In genomic region chr22:33438273-33438672, GRCh38 we compare ENCODE assay signal across 12 cellular contexts.
A peak's percentile ranks its signal among the peaks of the same experiment; 100 is the strongest.
DNase-seq lines count a peak whose midpoint lies in the region; ATAC-seq, FAIRE-seq and TF ChIP-seq lines count a peak whose summit lies in the region.
"Had no signal": no experiment of that assay in that cellular context is flagged by ENCODE, and none has a peak within 500 bp of the region (broad histone marks: within the 10 kb centered on the region; RNA-seq: fewer than 3 reads in every experiment).

No MANE protein-coding gene starts in this region.

- H3K4me3 Mint-ChIP-seq in WTC11: no peak overlapping the region
- H3K4me3 Mint-ChIP-seq: CD14-positive monocyte; stimulated activated naive CD8-positive, alpha-beta T cell treated with anti-CD3 and anti-CD28 coated beads, Interleukin-15, Interleukin-2, amounts not matched to agents 100 ng/mL and 50 ng/mL, for 24 hours had no signal

- H3K36me3 Mint-ChIP-seq in WTC11: no peaks in the 10 kb centered on the region
- H3K36me3 Mint-ChIP-seq: CD14-positive monocyte had no signal

- CTCF ChIA-PET in WTC11 (lab: Charles Lee): interaction anchor here (1.2 kb wide), 1 partner anchor 29 kb away, joined by 3 read pairs; no protein-coding TSS in a partner anchor

- H3K4me3 ChIP-seq in fibroblast of the aortic adventitia (ENCODE audit: low read depth, low read length): no peak overlapping the region
- H3K4me3 ChIP-seq: cardiac muscle cell had no signal

- TF ChIP-seq CTCF in fibroblast of the aortic adventitia (IDR thresholded peaks at IDR 0.05; ENCODE audit: insufficient read depth, low read length) (no peak), WTC11 (IDR thresholded peaks at IDR 0.05) (no peak)

- ATAC-seq in WTC11 (no peak), GM21619 (IDR thresholded peaks at IDR 0.05; ENCODE audit: unreplicated experiment) (no peak), GM19328 (IDR thresholded peaks at IDR 0.05; ENCODE audit: unreplicated experiment) (no peak)

- no peaks in the 10 kb centered on the region for H3K27me3 Mint-ChIP-seq in WTC11 (ENCODE audit: low read depth)
- H3K27me3 Mint-ChIP-seq: stimulated activated naive CD8-positive, alpha-beta T cell treated with anti-CD3 and anti-CD28 coated beads, Interleukin-15, Interleukin-2, amounts not matched to agents 100 ng/mL and 50 ng/mL, for 24 hours had no signal

- no peaks in the 10 kb centered on the region for H3K9me3 Mint-ChIP-seq in WTC11
- H3K9me3 Mint-ChIP-seq: stimulated activated naive CD8-positive, alpha-beta T cell treated with anti-CD3 and anti-CD28 coated beads, Interleukin-15, Interleukin-2, amounts not matched to agents 100 ng/mL and 50 ng/mL, for 24 hours had no signal

- no peaks in the 10 kb centered on the region for H3K4me1 Mint-ChIP-seq in WTC11
- H3K4me1 Mint-ChIP-seq: CD14-positive monocyte had no signal

- DNase-seq in NCI-H524 (lab: John Stamatoyannopoulos, UW) (peak; percentile 14 to 50), NCI-H524 treated with DMSO at 0.1 percent for 48 hours (lab: John Stamatoyannopoulos, UW) (no peak), RCC 7860 (ENCODE audit: low spot score) (peak; percentile 96), fibroblast of the aortic adventitia (ENCODE audit: low read depth) (peak; percentile 89), superior temporal gyrus (ENCODE audit: extremely low spot score) (peak; percentile 38), WTC11 (ENCODE audit: low spot score) (no peak)
- DNase-seq: NCI-H2081 treated with DMSO at 0.1 percent for 48 hours had no signal

- no peak overlapping the region for H3K27ac Mint-ChIP-seq in WTC11
- H3K27ac Mint-ChIP-seq: CD14-positive monocyte; stimulated activated naive CD8-positive, alpha-beta T cell treated with anti-CD3 and anti-CD28 coated beads, Interleukin-15, Interleukin-2, amounts not matched to agents 100 ng/mL and 50 ng/mL, for 24 hours had no signal

- peak; percentile 98 for FAIRE-seq in RCC 7860 (lab: Jason Lieb, UNC)

- POLR2A ChIA-PET in WTC11 (lab: Charles Lee): no interaction called here

TF ChIP-seq in WTC11, 78 proteins besides CTCF, POLR2A, EP300 and RAD21:
- TF ChIP-seq TP53 (CRISPR knock-in tag; IDR thresholded peaks at IDR 0.05) (no peak), SP1 (CRISPR knock-in tag; conservative IDR thresholded peaks at IDR 0.05) (no peak), HMGA2 (CRISPR knock-in tag; IDR thresholded peaks at IDR 0.05) (no peak), MAX (CRISPR knock-in tag; IDR thresholded peaks at IDR 0.05) (no peak), NR1H2 (CRISPR knock-in tag; IDR thresholded peaks at IDR 0.05) (no peak), CBFB (CRISPR knock-in tag; IDR thresholded peaks at IDR 0.05; ENCODE audit: low read depth) (no peak), RORB (CRISPR knock-in tag; IDR thresholded peaks at IDR 0.05) (no peak), CDX4 (CRISPR knock-in tag; IDR thresholded peaks at IDR 0.05; ENCODE audit: borderline replicate concordance) (no peak), ZNF671 (CRISPR knock-in tag; IDR thresholded peaks at IDR 0.05) (no peak), ZNF263 (CRISPR knock-in tag; IDR thresholded peaks at IDR 0.05; ENCODE audit: low read depth) (no peak)
TF ChIP-seq in WTC11: peak in this region for 0.

Comparison
In these comparisons a context has a peak if more than half of its experiments do, and no peak if none do; other contexts are left out.
1. DNase-seq: peak in NCI-H524 (2 of 2), RCC 7860 (single experiment), fibroblast of the aortic adventitia (single experiment) and superior temporal gyrus (single experiment); none in NCI-H524 treated with DMSO at 0.1 percent for 48 hours (single experiment) and WTC11 (single experiment).